In the genomic region with DNA sequence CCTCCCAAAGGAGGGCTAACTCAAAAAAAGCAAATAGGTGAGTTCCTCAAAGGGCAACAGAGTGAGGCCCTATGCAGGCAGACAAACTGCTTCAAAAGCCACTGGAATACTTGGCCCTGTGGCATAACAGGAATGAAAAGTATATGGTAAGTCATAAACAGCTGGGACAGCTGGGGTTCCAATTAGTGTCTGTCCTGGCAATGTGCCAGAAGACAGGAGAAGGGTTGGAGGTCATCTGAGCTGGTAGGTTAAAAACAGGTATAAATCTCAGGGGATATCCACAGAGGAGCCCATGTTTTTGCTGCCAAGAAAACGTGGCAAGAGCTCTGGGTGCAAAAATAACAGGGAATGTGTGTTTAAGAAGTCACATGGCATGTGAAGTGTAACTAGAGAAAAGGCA, we compare ENCODE assay signal across 22 cellular contexts.
"Had no signal": no experiment of that assay in that cellular context is flagged by ENCODE, and none has a peak within 500 bp of the region (broad histone marks: within the 10 kb centered on the region; RNA-seq: fewer than 3 reads in every experiment).

No MANE protein-coding gene starts in this region.

- H3K36me3 Mint-ChIP-seq: activated CD8-positive, alpha-beta memory T cell treated with anti-CD3 and anti-CD28 coated beads, Interleukin-2, amount 10 ng/mL, durations not matched to agents 7 days and 5 days; activated naive CD4-positive, alpha-beta T cell treated with anti-CD3 and anti-CD28 coated beads, Interleukin-2, amount 50 U/mL, for 72 hours; brain; IgD-negative memory B cell had no signal

- DNase-seq: activated CD4-positive, alpha-beta T cell treated with anti-CD3 and anti-CD28 coated beads for 4 hours; activated CD4-positive, alpha-beta T cell treated with anti-CD3 and anti-CD28 coated beads, Interleukin-2, amount 50 U/mL, for 4 hours; activated CD8-positive, alpha-beta memory T cell treated with anti-CD3 and anti-CD28 coated beads, Interleukin-2, amount 10 ng/mL, durations not matched to agents 7 days and 5 days; activated effector memory CD4-positive, alpha-beta T cell treated with anti-CD3 and anti-CD28 coated beads, Interleukin-2, amount 50 U/mL, for 16 hours; activated naive CD4-positive, alpha-beta T cell treated with Interleukin-2 at 50 U/mL for 16 hours; activated naive CD8-positive, alpha-beta T cell treated with anti-CD3 and anti-CD28 coated beads, Interleukin-2, amount 50 U/mL, for 24 hours; activated T-cell treated with anti-CD3 and anti-CD28 coated beads, Interleukin-2, amount 50 U/mL, for 24 hours; amniotic stem cell; cortex of kidney; NCI-H1092; NCI-H1694; NCI-H446 treated with DMSO at 0.1 percent for 48 hours; NCI-H524 treated with DMSO at 0.1 percent for 48 hours; SK-N-SH; SW 1271 had no signal

- H3K27ac Mint-ChIP-seq: activated CD8-positive, alpha-beta memory T cell treated with anti-CD3 and anti-CD28 coated beads, Interleukin-2, amount 10 ng/mL, durations not matched to agents 7 days and 5 days; activated naive CD4-positive, alpha-beta T cell treated with anti-CD3 and anti-CD28 coated beads, Interleukin-2, amount 50 U/mL, for 72 hours; activated naive CD8-positive, alpha-beta T cell treated with anti-CD3 and anti-CD28 coated beads, Interleukin-2, amount 50 U/mL, for 24 hours; activated T-cell treated with anti-CD3 and anti-CD28 coated beads, Interleukin-2, amount 50 U/mL, for 24 hours; brain; IgD-negative memory B cell; T-helper 2 cell treated with Interferon-gamma antibody and Interleukin-4, amounts not matched to agents 5 μg/mL and 100 μg/mL, for 36 hours had no signal

- H3K4me1 Mint-ChIP-seq: activated CD8-positive, alpha-beta memory T cell treated with anti-CD3 and anti-CD28 coated beads, Interleukin-2, amount 10 ng/mL, durations not matched to agents 7 days and 5 days; activated naive CD8-positive, alpha-beta T cell treated with anti-CD3 and anti-CD28 coated beads, Interleukin-2, amount 50 U/mL, for 24 hours; brain; central memory CD8-positive, alpha-beta T cell had no signal

- H3K27me3 Mint-ChIP-seq: activated CD8-positive, alpha-beta memory T cell treated with anti-CD3 and anti-CD28 coated beads, Interleukin-2, amount 10 ng/mL, durations not matched to agents 7 days and 5 days; activated naive CD8-positive, alpha-beta T cell treated with anti-CD3 and anti-CD28 coated beads, Interleukin-2, amount 50 U/mL, for 24 hours; brain; central memory CD8-positive, alpha-beta T cell; IgD-negative memory B cell had no signal

- ATAC-seq: activated CD4-positive, CD25-positive, alpha-beta regulatory T cell treated with anti-CD3 and anti-CD28 coated beads, Interleukin-2, amount 50 U/mL, for 24 hours; activated CD8-positive, alpha-beta memory T cell treated with anti-CD3 and anti-CD28 coated beads, Interleukin-2, amount 10 ng/mL, durations not matched to agents 7 days and 5 days; activated naive CD4-positive, alpha-beta T cell treated with anti-CD3 and anti-CD28 coated beads, Interleukin-2, amount 50 U/mL, for 72 hours; activated naive CD8-positive, alpha-beta T cell treated with anti-CD3 and anti-CD28 coated beads, Interleukin-2, amount 50 U/mL, for 24 hours; Right ventricle myocardium inferior had no signal

- H3K9me3 Mint-ChIP-seq: activated naive CD4-positive, alpha-beta T cell treated with anti-CD3 and anti-CD28 coated beads, Interleukin-2, amount 50 U/mL, for 72 hours; activated naive CD8-positive, alpha-beta T cell treated with anti-CD3 and anti-CD28 coated beads, Interleukin-2, amount 50 U/mL, for 24 hours; activated T-cell treated with anti-CD3 and anti-CD28 coated beads, Interleukin-2, amount 50 U/mL, for 24 hours; brain; central memory CD8-positive, alpha-beta T cell; IgD-negative memory B cell; T-helper 2 cell treated with Interferon-gamma antibody and Interleukin-4, amounts not matched to agents 5 μg/mL and 100 μg/mL, for 36 hours had no signal

- H3K4me3 Mint-ChIP-seq: activated CD8-positive, alpha-beta memory T cell treated with anti-CD3 and anti-CD28 coated beads, Interleukin-2, amount 10 ng/mL, durations not matched to agents 7 days and 5 days; activated naive CD8-positive, alpha-beta T cell treated with anti-CD3 and anti-CD28 coated beads, Interleukin-2, amount 50 U/mL, for 24 hours; activated T-cell treated with anti-CD3 and anti-CD28 coated beads, Interleukin-2, amount 50 U/mL, for 24 hours; brain; central memory CD8-positive, alpha-beta T cell; IgD-negative memory B cell; T-helper 2 cell treated with Interferon-gamma antibody and Interleukin-4, amounts not matched to agents 5 μg/mL and 100 μg/mL, for 36 hours had no signal
